8 cellular contexts compared by ENCODE assay signal in genomic region chr4:145937021-145937861, GRCh38. TPM values are rescaled to one million over a fixed set of nuclear protein-coding genes. Genes with fewer than 3 reads are reported as not detected.
DNase-seq lines count a peak whose midpoint lies in the region; ATAC-seq and TF ChIP-seq lines count a peak whose summit lies in the region.

No MANE protein-coding gene starts in this region.

- H3K27me3 Mint-ChIP-seq in CD14-positive monocyte (ENCODE audit: low read depth in 3 of 3): peaks cover 35 to 55% (median 38%) of the 10 kb centered on the region in 3 donors

- DNase-seq in CD14-positive monocyte (ENCODE audit: low spot score): no peak
- peak; percentile 66 for DNase-seq in NAMALWA (ENCODE audit: low spot score)
- peak; percentile 63 for DNase-seq in activated CD4-positive, alpha-beta T cell treated with anti-CD3 and anti-CD28 coated beads for 48 hours
- peak; percentile 80 to 83 for DNase-seq in left colon
- peak; percentile 35 to 47 for DNase-seq in stimulated activated CD4-positive, alpha-beta T cell treated with anti-CD3 and anti-CD28 coated beads, Interleukin-1b, Interleukin-23, amount 100 ng/mL, for 4 hours (ENCODE audit: low read depth in 2 of 2)

- TF ChIP-seq CTCF in CD14-positive monocyte (IDR thresholded peaks at IDR 0.05): no peak

- peak overlapping the region in 1 of 7 donors; percentile 58 for H3K27ac Mint-ChIP-seq in CD14-positive monocyte

- peaks cover 33% of the 10 kb centered on the region for H3K4me1 Mint-ChIP-seq in CD14-positive monocyte

- H3K36me3 Mint-ChIP-seq in CD14-positive monocyte: peaks cover 0 to 5% of the 10 kb centered on the region in 2 donors

- peaks cover 0 to 4% (median 2%) of the 10 kb centered on the region in 7 donors for H3K9me3 Mint-ChIP-seq in CD14-positive monocyte

- intact Hi-C loops in CD14-positive monocyte (cut with micrococcal nuclease): no loop called here
- intact Hi-C loops in left colon (cut with DNase I, micrococcal nuclease): loop anchor here in 1 of 2 donors (10.0 kb wide), 1 partner anchor 92 kb away; no protein-coding TSS in a partner anchor

- H3K27ac ChIP-seq in cingulate gyrus (ENCODE audit: low read depth, low read length): peak overlapping the region; percentile 81

- peak overlapping the region; percentile 95 to 100 for H3K4me3 Mint-ChIP-seq in CD14-positive monocyte

- ATAC-seq in GM19467 (IDR thresholded peaks at IDR 0.05; ENCODE audit: unreplicated experiment) (peak; percentile 25), left colon (peak; percentile 68), GM19035 (IDR thresholded peaks at IDR 0.05; ENCODE audit: unreplicated experiment) (no peak)

RNA-seq across cellular contexts. Expression of gene ZNF827, which starts 1.4 kb away (rescaled TPM):
- polyA plus RNA-seq in CD14-positive monocyte: not detected
- total RNA-seq in left colon: 10 to 100 TPM; 21.0 to 29.4 TPM
